In genomic region chr16:15765880-15766279, GRCh38 we compare ENCODE assay signal across 9 cellular contexts.
DNase-seq lines count a peak whose midpoint lies in the region; ATAC-seq and TF ChIP-seq lines count a peak whose summit lies in the region.
"Had no signal": no experiment of that assay in that cellular context is flagged by ENCODE, and none has a peak within 500 bp of the region (broad histone marks: within the 10 kb centered on the region; RNA-seq: fewer than 3 reads in every experiment).

No MANE protein-coding gene starts in this region.

- no peak overlapping the region for H3K4me3 ChIP-seq in AG10803 (ENCODE audit: low read length)
- H3K4me3 ChIP-seq in GM12864 (ENCODE audit: low read depth, low read length): no peak overlapping the region

- peaks cover 3% of the 10 kb centered on the region for H3K9me3 Mint-ChIP-seq in neural crest cell

- DNase-seq in AG10803 (ENCODE audit: low read depth) (peak; percentile 48), GM12864 (ENCODE audit: low read depth) (peak; percentile 60), NCI-H2029 treated with DMSO at 0.1 percent for 48 hours (lab: John Stamatoyannopoulos, UW) (peak; percentile 14), fibroblast of peridontal ligament (ENCODE audit: extremely low read depth) (peak; percentile 46), neural crest cell (ENCODE audit: low read depth, low spot score) (peak; percentile 20)

- H3K36me3 Mint-ChIP-seq in neural crest cell (ENCODE audit: low read depth): no peaks in the 10 kb centered on the region

- H3K27ac Mint-ChIP-seq in neural crest cell (ENCODE audit: unreplicated experiment): peak overlapping the region; percentile 86

- H3K4me3 Mint-ChIP-seq in neural crest cell: no peak overlapping the region
- H3K4me3 Mint-ChIP-seq: IgD-negative memory B cell had no signal

- no peak overlapping the region for H3K27ac ChIP-seq in VCaP

- peaks cover 15% of the 10 kb centered on the region for H3K27me3 Mint-ChIP-seq in neural crest cell (ENCODE audit: low read depth)

- ATAC-seq in HG02763 (IDR thresholded peaks at IDR 0.05; ENCODE audit: unreplicated experiment) (peak; percentile 61), HG03520 (IDR thresholded peaks at IDR 0.05; ENCODE audit: unreplicated experiment) (no peak)

- H3K4me1 Mint-ChIP-seq in neural crest cell: peaks cover 7% of the 10 kb centered on the region

- TF ChIP-seq CTCF in AG10803 (conservative IDR thresholded peaks at IDR 0.05; ENCODE audit: low read length): peak; percentile 85
- peak; percentile 85 for TF ChIP-seq CTCF in GM12864 (IDR thresholded peaks at IDR 0.05; ENCODE audit: low read depth, low read length, missing control alignments)
- TF ChIP-seq CTCF in VCaP (conservative IDR thresholded peaks at IDR 0.05): peak; percentile 80
- TF ChIP-seq CTCF in neural crest cell (conservative IDR thresholded peaks at IDR 0.05): peak; percentile 70
